Comparison of ENCODE assay signal across 18 cellular contexts in the genomic region with DNA sequence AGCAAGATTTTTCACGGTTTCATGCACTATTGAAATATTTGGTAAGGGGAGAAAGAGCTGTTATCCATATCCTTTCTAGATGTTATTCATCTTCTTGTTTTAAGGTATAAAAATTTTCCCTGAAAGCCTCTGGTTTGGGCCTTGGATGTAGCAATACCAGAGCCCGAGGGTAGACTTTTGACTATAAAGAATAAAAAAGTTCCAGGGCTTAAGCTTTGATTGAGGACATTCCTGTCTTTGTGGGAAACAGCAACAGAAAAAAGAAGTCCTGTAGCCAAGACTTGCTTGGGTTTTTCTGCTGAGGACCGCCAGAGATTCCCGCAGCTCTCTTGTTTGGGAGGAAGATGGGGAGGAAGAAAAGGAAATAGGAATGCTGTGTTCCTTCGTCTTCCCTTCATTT.
DNase-seq lines count a peak whose midpoint lies in the region; TF ChIP-seq lines count a peak whose summit lies in the region.
"Had no signal": no experiment of that assay in that cellular context is flagged by ENCODE, and none has a peak within 500 bp of the region (broad histone marks: within the 10 kb centered on the region; RNA-seq: fewer than 3 reads in every experiment).

No MANE protein-coding gene starts in this region.

- peaks cover 5% of the 10 kb centered on the region for H3F3A ChIP-seq in smooth muscle cell (ENCODE audit: low read depth)

- H3K36me3 ChIP-seq in A673 (ENCODE audit: insufficient read depth, low read length, poor library complexity, severe bottlenecking): no peaks in the 10 kb centered on the region
- no peaks in the 10 kb centered on the region for H3K36me3 ChIP-seq in adipocyte (ENCODE audit: control insufficient read depth, insufficient read depth, low read length, severe bottlenecking)
- peaks cover 10% of the 10 kb centered on the region for H3K36me3 ChIP-seq in endodermal cell (ENCODE audit: control insufficient read depth, insufficient read depth, low read length)
- H3K36me3 ChIP-seq in smooth muscle cell (ENCODE audit: low read depth): no peaks in the 10 kb centered on the region
- H3K36me3 ChIP-seq: HAP-1 had no signal

- POLR2A ChIA-PET in A673 (lab: Charles Lee; ENCODE audit: low non-redundant PET): no interaction called here

- H3K27ac Mint-ChIP-seq in endodermal cell: no peak overlapping the region
- H3K27ac Mint-ChIP-seq: B cell; CD8-positive, alpha-beta T cell had no signal

- BruUV-seq in A673 (replicated peaks; lab: Mats Ljungman, UMichigan): no TSS peak

- 78 to 85% methylated on average over 1 to 4 of the region's 5 CpGs for WGBS in endodermal cell (ENCODE audit: insufficient coverage in 1 of 2, insufficient read length in 1 of 2), 2 experiments
- WGBS in smooth muscle cell (ENCODE audit: low lambda C conversion rate): 43% methylated on average over 5 of the region's 5 CpGs

- TF ChIP-seq CTCF in A673 (conservative IDR thresholded peaks at IDR 0.05; ENCODE audit: low read depth, low read length) (no peak), endodermal cell (conservative IDR thresholded peaks at IDR 0.05) (no peak), smooth muscle cell (IDR thresholded peaks at IDR 0.05; ENCODE audit: borderline replicate concordance, insufficient read depth, poor library complexity, severe bottlenecking) (no peak)

- peaks cover 3% of the 10 kb centered on the region for H3K36me3 Mint-ChIP-seq in endodermal cell (ENCODE audit: low read depth)
- H3K36me3 Mint-ChIP-seq: CD8-positive, alpha-beta T cell had no signal

- CTCF ChIA-PET in A673 (lab: Charles Lee): no interaction called here

- no peaks in the 10 kb centered on the region for H3K9me3 ChIP-seq in A673 (ENCODE audit: low read depth, low read length, poor library complexity, severe bottlenecking)
- no peaks in the 10 kb centered on the region for H3K9me3 ChIP-seq in adipocyte (ENCODE audit: control insufficient read depth, low read length)
- H3K9me3 ChIP-seq in endodermal cell (ENCODE audit: control insufficient read depth, low read length): peaks cover 30% of the 10 kb centered on the region
- no peaks in the 10 kb centered on the region for H3K9me3 ChIP-seq in smooth muscle cell (replicated peaks; ENCODE audit: low read depth)
- H3K9me3 ChIP-seq: A549, HAP-1 had no signal

- no peak overlapping the region for H2AFZ ChIP-seq in smooth muscle cell (ENCODE audit: low read depth)

- H3K9me3 Mint-ChIP-seq in endodermal cell: peaks cover 9% of the 10 kb centered on the region
- H3K9me3 Mint-ChIP-seq: CD8-positive, alpha-beta T cell had no signal

- H3K4me1 Mint-ChIP-seq in endodermal cell: peaks cover 18% of the 10 kb centered on the region
- H3K4me1 Mint-ChIP-seq: B cell had no signal

- H3K27me3 ChIP-seq in A673 (replicated peaks; ENCODE audit: insufficient read depth, low read depth, low read length, poor library complexity) (no peaks in the 10 kb centered on the region), adipocyte (replicated peaks; ENCODE audit: control insufficient read depth, insufficient read depth, low read length) (no peaks in the 10 kb centered on the region), endodermal cell (ENCODE audit: control insufficient read depth, insufficient read depth, low read length, poor library complexity, severe bottlenecking) (no peaks in the 10 kb centered on the region), smooth muscle cell (ENCODE audit: low read depth) (no peaks in the 10 kb centered on the region)
- H3K27me3 ChIP-seq: BLaER1 treated with 17β-estradiol and CSF1 and Interleukin-3, amounts not matched to agents 10 nM and 100 nM had no signal

- DNase-seq in A673 (ENCODE audit: low spot score): no peak
- peak; percentile 59 for DNase-seq in adipocyte (ENCODE audit: low read depth)
- no peak for DNase-seq in endodermal cell
- DNase-seq in smooth muscle cell (lab: John Stamatoyannopoulos, UW; ENCODE audit: unreplicated experiment): no peak
- DNase-seq in NCI-H526 treated with DMSO at 0.1 percent for 48 hours (lab: John Stamatoyannopoulos, UW): no peak
- DNase-seq in germinal center (ENCODE audit: low spot score): no peak
- DNase-seq in OCI-M1 (lab: John Stamatoyannopoulos, UW): no peak
- DNase-seq: CD8-positive, alpha-beta T cell; DMS 273 treated with DMSO at 0.1 percent for 48 hours; DMS53; DND-41; EL had no signal

- peak overlapping the region; percentile 62 for H3K4me2 ChIP-seq in smooth muscle cell
- H3K4me2 ChIP-seq: A549 had no signal

- H3K4me3 Mint-ChIP-seq in endodermal cell: no peak overlapping the region
- H3K4me3 Mint-ChIP-seq: B cell; CD8-positive, alpha-beta T cell had no signal

- intact Hi-C loops in A673 (cut with micrococcal nuclease; ENCODE audit: unreplicated experiment): no loop called here

- H3K4me3 ChIP-seq in A673 (ENCODE audit: low read depth, low read length, poor library complexity, severe bottlenecking) (no peak overlapping the region), adipocyte (ENCODE audit: low read length) (no peak overlapping the region), endodermal cell (ENCODE audit: low read length) (peak overlapping the region; percentile 7), smooth muscle cell (no peak overlapping the region)
- H3K4me3 ChIP-seq: A549; BLaER1 treated with 17β-estradiol and CSF1 and Interleukin-3, amounts not matched to agents 10 nM and 100 nM; GM12878; HAP-1 had no signal

- H3K79me2 ChIP-seq in smooth muscle cell (ENCODE audit: low read depth): no peaks in the 10 kb centered on the region

- H3K27ac ChIP-seq in A673 (ENCODE audit: low read depth, low read length, poor library complexity, severe bottlenecking) (peak overlapping the region; percentile 76), endodermal cell (ENCODE audit: low read depth, low read length) (no peak overlapping the region), smooth muscle cell (ENCODE audit: low read depth) (peak overlapping the region; percentile 63)
- H3K27ac ChIP-seq: 22Rv1; A549; BLaER1 treated with 17β-estradiol and CSF1 and Interleukin-3, amounts not matched to agents 10 nM and 100 nM had no signal

- H3K9ac ChIP-seq in adipocyte (ENCODE audit: low read length) (no peak overlapping the region), endodermal cell (ENCODE audit: extremely low read depth, low read length, poor library complexity, severe bottlenecking) (peak overlapping the region; percentile 24), smooth muscle cell (ENCODE audit: low read depth) (no peak overlapping the region)
- H3K9ac ChIP-seq: BLaER1 treated with 17β-estradiol and CSF1 and Interleukin-3, amounts not matched to agents 10 nM and 100 nM had no signal

- peaks cover 29% of the 10 kb centered on the region for H3K4me1 ChIP-seq in A673 (ENCODE audit: insufficient read depth, low read length, poor library complexity, severe bottlenecking)
- H3K4me1 ChIP-seq in adipocyte (ENCODE audit: control insufficient read depth, insufficient read depth, low read length): peaks cover 10% of the 10 kb centered on the region
- peaks cover 10% of the 10 kb centered on the region for H3K4me1 ChIP-seq in endodermal cell (ENCODE audit: control insufficient read depth, insufficient read depth, low read length)
- H3K4me1 ChIP-seq in smooth muscle cell (ENCODE audit: low read depth): peaks cover 9% of the 10 kb centered on the region
- H3K4me1 ChIP-seq: A549, HAP-1 had no signal

- no peaks in the 10 kb centered on the region for H4K20me1 ChIP-seq in smooth muscle cell (ENCODE audit: low read depth)
- H4K20me1 ChIP-seq: BLaER1 treated with 17β-estradiol and CSF1 and Interleukin-3, amounts not matched to agents 10 nM and 100 nM had no signal

- H3K27me3 Mint-ChIP-seq in endodermal cell (ENCODE audit: insufficient read depth): peaks cover 4% of the 10 kb centered on the region
- H3K27me3 Mint-ChIP-seq: B cell had no signal
